8 cellular contexts compared by ENCODE assay signal in the genomic region with DNA sequence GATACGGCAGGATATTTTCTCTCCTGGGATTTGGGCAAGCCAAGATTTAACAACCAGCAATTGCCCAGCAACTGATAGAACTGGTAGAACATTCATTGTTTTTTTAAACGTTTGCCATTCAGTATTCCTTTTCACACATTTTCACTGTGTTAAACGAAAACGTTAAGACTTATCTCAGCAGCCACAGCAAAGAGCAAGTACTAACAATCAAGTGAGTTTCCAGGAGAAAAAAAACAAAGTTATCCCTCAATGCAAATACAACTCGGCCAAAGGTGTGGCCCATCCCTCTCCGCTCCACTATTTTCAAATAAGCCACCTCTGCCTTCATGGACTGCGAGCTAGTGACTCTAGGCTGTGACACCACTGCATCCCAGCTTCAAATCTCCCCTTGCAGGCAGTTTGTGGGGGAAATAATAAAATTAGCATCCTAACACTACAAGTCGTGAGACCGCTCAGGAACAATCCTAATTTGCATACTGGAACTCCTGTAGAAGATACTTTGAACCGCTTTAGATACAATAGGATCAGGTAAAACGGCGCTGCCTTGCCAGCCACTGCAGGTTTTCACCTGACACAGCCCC. TPM values are rescaled to one million over a fixed set of nuclear protein-coding genes. Genes with fewer than 3 reads are reported as not detected.
DNase-seq lines count a peak whose midpoint lies in the region; ATAC-seq lines count a peak whose summit lies in the region.

No MANE protein-coding gene starts in this region.

- CTCF ChIA-PET in naive thymus-derived CD4-positive, alpha-beta T cell (lab: Charles Lee), result no interaction called here

- ATAC-seq in GM19467 (IDR thresholded peaks at IDR 0.05; ENCODE audit: unreplicated experiment), result peak; percentile 13
- ATAC-seq in naive thymus-derived CD4-positive, alpha-beta T cell, result no peak

- DNase-seq in AG20443 (ENCODE audit: low spot score), result peak; percentile 15
- DNase-seq in NCI-H146 (lab: John Stamatoyannopoulos, UW), result peak; percentile 49
- peak in 1 of 9 donors; percentile 2 for DNase-seq in naive thymus-derived CD4-positive, alpha-beta T cell
- DNase-seq in RKO (ENCODE audit: low spot score), result no peak
- DNase-seq in 8988T, result no peak
- DNase-seq in AG08395 (ENCODE audit: low spot score), result no peak

- peak overlapping the region; percentile 93 for H3K27ac ChIP-seq in naive thymus-derived CD4-positive, alpha-beta T cell (ENCODE audit: low read depth, low read length)

- peak overlapping the region; percentile 87 for H3K27ac Mint-ChIP-seq in dendritic cell treated with granulocyte-macrophage colony-stimulating factor and Interleukin-4, amounts not matched to agents 40 ng/mL and 50 ng/mL, for 4 days
- H3K27ac Mint-ChIP-seq in naive thymus-derived CD4-positive, alpha-beta T cell, result peak overlapping the region; percentile 70 to 96 (median 94)

- POLR2A ChIA-PET in naive thymus-derived CD4-positive, alpha-beta T cell (lab: Charles Lee), result interaction anchor here (3.1 kb wide), 1 partner anchor 182 kb away, joined by 12 read pairs; a partner anchor contains a TSS

- peak overlapping the region; percentile 92 for H3K4me3 Mint-ChIP-seq in dendritic cell treated with granulocyte-macrophage colony-stimulating factor and Interleukin-4, amounts not matched to agents 40 ng/mL and 50 ng/mL, for 4 days
- peak overlapping the region; percentile 90 to 98 (median 92) for H3K4me3 Mint-ChIP-seq in naive thymus-derived CD4-positive, alpha-beta T cell

- peaks cover 8% of the 10 kb centered on the region for H3K36me3 Mint-ChIP-seq in dendritic cell treated with granulocyte-macrophage colony-stimulating factor and Interleukin-4, amounts not matched to agents 40 ng/mL and 50 ng/mL, for 4 days (ENCODE audit: low read depth)
- peaks cover 0 to 8% (median 0%) of the 10 kb centered on the region in 5 donors for H3K36me3 Mint-ChIP-seq in naive thymus-derived CD4-positive, alpha-beta T cell

- peaks cover 2% of the 10 kb centered on the region for H3K27me3 Mint-ChIP-seq in dendritic cell treated with granulocyte-macrophage colony-stimulating factor and Interleukin-4, amounts not matched to agents 40 ng/mL and 50 ng/mL, for 4 days
- H3K27me3 Mint-ChIP-seq in naive thymus-derived CD4-positive, alpha-beta T cell, result peaks cover 4 to 22% (median 7%) of the 10 kb centered on the region in 5 donors

- no peaks in the 10 kb centered on the region for H3K9me3 ChIP-seq in naive thymus-derived CD4-positive, alpha-beta T cell (ENCODE audit: control insufficient read depth in 2 of 3, low read length in 3 of 3)

- H3K4me3 ChIP-seq in naive thymus-derived CD4-positive, alpha-beta T cell (ENCODE audit: low read length), result peak overlapping the region; percentile 86

- intact Hi-C loops in dendritic cell treated with granulocyte-macrophage colony-stimulating factor and Interleukin-4, amounts not matched to agents 40 ng/mL and 50 ng/mL, for 4 days (cut with micrococcal nuclease), result loop anchor here (2.0 to 5.0 kb wide), 2 partner anchors 386 to 472 kb away; a partner anchor contains a TSS
- intact Hi-C loops in naive thymus-derived CD4-positive, alpha-beta T cell (cut with micrococcal nuclease), result loop anchor here (1.0 to 5.0 kb wide), 8 partner anchors 181 to 1531 kb away; a partner anchor contains a TSS

- H3K4me1 ChIP-seq in naive thymus-derived CD4-positive, alpha-beta T cell (ENCODE audit: control insufficient read depth in 2 of 2, insufficient read depth in 2 of 2, low read length in 2 of 2), result peaks cover 11 to 12% of the 10 kb centered on the region in 2 donors

- H3K4me1 Mint-ChIP-seq in dendritic cell treated with granulocyte-macrophage colony-stimulating factor and Interleukin-4, amounts not matched to agents 40 ng/mL and 50 ng/mL, for 4 days (ENCODE audit: low read depth), result peaks cover 44% of the 10 kb centered on the region
- peaks cover 27 to 55% (median 49%) of the 10 kb centered on the region in 7 donors for H3K4me1 Mint-ChIP-seq in naive thymus-derived CD4-positive, alpha-beta T cell

- no peaks in the 10 kb centered on the region for H3K9me3 Mint-ChIP-seq in dendritic cell treated with granulocyte-macrophage colony-stimulating factor and Interleukin-4, amounts not matched to agents 40 ng/mL and 50 ng/mL, for 4 days
- H3K9me3 Mint-ChIP-seq in naive thymus-derived CD4-positive, alpha-beta T cell, result no peaks in the 10 kb centered on the region

- H3K36me3 ChIP-seq in naive thymus-derived CD4-positive, alpha-beta T cell (ENCODE audit: control insufficient read depth in 2 of 3, insufficient read depth in 3 of 3, low read length in 3 of 3), result no peaks in the 10 kb centered on the region

- H3K27me3 ChIP-seq in naive thymus-derived CD4-positive, alpha-beta T cell (ENCODE audit: control insufficient read depth in 2 of 2, insufficient read depth in 2 of 2, low read length in 2 of 2), result no peaks in the 10 kb centered on the region

RNA-seq across cellular contexts. Expression of a gene that starts 0.4 kb away (rescaled TPM):
- 10 to 100 TPM in 3 of 5 experiments, 1 to 10 TPM in 2; 4.9 to 12.7 (median 12.0) TPM for total RNA-seq in naive thymus-derived CD4-positive, alpha-beta T cell
- 1 to 10 TPM; 2.4 TPM for polyA plus RNA-seq in naive thymus-derived CD4-positive, alpha-beta T cell

Comparison
In these comparisons a context has a peak if more than half of its experiments do, and no peak if none do; other contexts are left out.
1. DNase-seq: peak in AG20443 (single experiment) and NCI-H146 (single experiment); none in RKO (single experiment), 8988T (single experiment) and AG08395 (single experiment).